1 cellular context compared by ENCODE assay signal in the genomic region with DNA sequence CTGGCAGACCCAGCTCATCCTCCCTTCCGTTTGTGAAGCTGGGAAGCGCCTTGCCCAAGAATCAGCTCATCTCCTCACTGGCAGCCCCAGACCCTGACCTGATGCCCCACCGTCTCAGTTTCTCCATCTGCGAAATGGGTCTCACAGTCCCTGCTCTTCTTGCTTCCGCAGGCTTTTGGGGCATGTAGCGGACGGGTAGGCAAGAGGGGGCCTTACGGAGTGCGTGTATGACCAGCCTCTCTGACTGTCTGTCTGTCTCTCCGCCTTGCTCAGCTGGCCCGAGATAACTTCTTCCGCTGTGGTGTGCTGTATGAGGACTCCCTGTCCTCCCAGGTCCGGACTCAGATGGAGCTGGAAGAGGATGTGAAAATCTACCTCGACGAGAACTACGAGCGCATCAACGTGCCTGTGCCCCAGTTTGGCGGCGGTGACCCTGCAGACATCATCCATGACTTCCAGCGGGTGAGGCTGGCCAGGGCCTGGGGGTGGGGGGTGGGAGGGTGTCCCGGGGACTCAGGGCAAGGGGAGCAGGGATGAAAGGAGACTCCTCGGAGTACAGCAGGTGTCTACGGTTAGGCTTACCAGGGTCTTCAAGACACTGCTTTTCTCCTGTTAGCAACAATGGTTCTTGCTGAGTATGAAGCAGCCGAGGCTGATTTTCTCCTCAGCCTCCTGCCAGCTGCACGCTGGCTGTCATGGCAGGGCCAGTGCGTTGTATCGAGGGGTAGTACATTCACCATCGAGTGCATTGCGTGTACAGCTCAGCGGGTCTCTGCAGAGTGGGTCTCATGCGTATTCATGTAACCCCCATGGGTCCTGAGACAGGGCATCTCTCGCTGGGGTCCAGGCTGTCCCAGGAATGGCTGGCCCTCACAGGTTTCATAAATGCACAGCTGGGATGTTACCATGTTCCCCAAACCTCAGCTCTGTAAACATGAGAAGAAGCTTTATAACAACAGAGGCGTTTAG.
TF ChIP-seq lines count a peak whose summit lies in the region.

No MANE protein-coding gene starts in this region.

TF ChIP-seq in IMR-90, 13 proteins besides CTCF, POLR2A, EP300 and RAD21:
- no peak for TF ChIP-seq RCOR1 (IDR thresholded peaks at IDR 0.05; ENCODE audit: insufficient replicate concordance, low read length)
- no peak for TF ChIP-seq CHD1 (IDR thresholded peaks at IDR 0.05; ENCODE audit: low read depth, low read length)
- no peak for TF ChIP-seq MXI1 (IDR thresholded peaks at IDR 0.05; ENCODE audit: borderline replicate concordance, low read depth, low read length)
- TF ChIP-seq FOS (IDR thresholded peaks at IDR 0.05; ENCODE audit: low read depth, low read length): no peak
- TF ChIP-seq BHLHE40 (IDR thresholded peaks at IDR 0.05; ENCODE audit: low read depth, low read length): no peak
- TF ChIP-seq, protein P1, sequence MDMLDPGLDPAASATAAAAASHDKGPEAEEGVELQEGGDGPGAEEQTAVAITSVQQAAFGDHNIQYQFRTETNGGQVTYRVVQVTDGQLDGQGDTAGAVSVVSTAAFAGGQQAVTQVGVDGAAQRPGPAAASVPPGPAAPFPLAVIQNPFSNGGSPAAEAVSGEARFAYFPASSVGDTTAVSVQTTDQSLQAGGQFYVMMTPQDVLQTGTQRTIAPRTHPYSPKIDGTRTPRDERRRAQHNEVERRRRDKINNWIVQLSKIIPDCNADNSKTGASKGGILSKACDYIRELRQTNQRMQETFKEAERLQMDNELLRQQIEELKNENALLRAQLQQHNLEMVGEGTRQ (IDR thresholded peaks at IDR 0.05; ENCODE audit: low read depth, low read length): no peak
- TF ChIP-seq MAZ (IDR thresholded peaks at IDR 0.05; ENCODE audit: borderline replicate concordance, low read depth, low read length): no peak
- no peak for TF ChIP-seq NFE2L2 (IDR thresholded peaks at IDR 0.05; ENCODE audit: low read depth, low read length)
- TF ChIP-seq RFX5 (IDR thresholded peaks at IDR 0.05; ENCODE audit: low read depth, low read length): no peak
- TF ChIP-seq CEBPB (IDR thresholded peaks at IDR 0.05; ENCODE audit: low read depth, low read length): no peak
